Comparison of ENCODE assay signal across 25 cellular contexts in genomic region chr5:168810641-168811040, GRCh38.
"Had no signal": no experiment of that assay in that cellular context is flagged by ENCODE, and none has a peak within 500 bp of the region (broad histone marks: within the 10 kb centered on the region; RNA-seq: fewer than 3 reads in every experiment).

No MANE protein-coding gene starts in this region.

- DNase-seq: colonic mucosa; cortex of kidney; dermis blood vessel endothelial cell; dorsolateral prefrontal cortex; effector CD4-positive, alpha-beta T cell; effector CD8-positive, alpha-beta T cell; effector memory CD4-positive, alpha-beta T cell; effector memory CD8-positive, alpha-beta T cell; endodermal cell; erythroblast; esophagus squamous epithelium; foreskin fibroblast; foreskin keratinocyte; foreskin melanocyte; gastrocnemius medialis; glutamatergic neuron; head of caudate nucleus; heart left ventricle; heart right ventricle had no signal

- H3K4me3 Mint-ChIP-seq: dendritic cell treated with granulocyte-macrophage colony-stimulating factor and Interleukin-4, amounts not matched to agents 40 ng/mL and 50 ng/mL, for 4 days; effector memory CD8-positive, alpha-beta T cell; endodermal cell had no signal

- H3K27ac ChIP-seq: colonic mucosa, coronary artery, dorsolateral prefrontal cortex, epithelial cell of prostate, esophagus muscularis mucosa, esophagus squamous epithelium, foreskin keratinocyte, gastrocnemius medialis, gastroesophageal sphincter, heart left ventricle, heart right ventricle had no signal

- H3K9me3 ChIP-seq: colonic mucosa, esophagus muscularis mucosa, esophagus squamous epithelium, gastrocnemius medialis, gastroesophageal sphincter, heart left ventricle, heart right ventricle had no signal

- H3K27me3 ChIP-seq: colonic mucosa, esophagus muscularis mucosa, foreskin keratinocyte, gastrocnemius medialis, gastroesophageal sphincter, heart left ventricle, heart right ventricle had no signal

- ATAC-seq: effector memory CD8-positive, alpha-beta T cell; esophagus mucosa; foreskin keratinocyte; gastrocnemius medialis; gastroesophageal sphincter; heart right ventricle had no signal

- H3K9me3 Mint-ChIP-seq: dendritic cell treated with granulocyte-macrophage colony-stimulating factor and Interleukin-4, amounts not matched to agents 40 ng/mL and 50 ng/mL, for 4 days; effector memory CD8-positive, alpha-beta T cell; endodermal cell had no signal

- H3K4me1 ChIP-seq: colonic mucosa, esophagus squamous epithelium, foreskin keratinocyte, gastrocnemius medialis, gastroesophageal sphincter had no signal

- H3K4me3 ChIP-seq: colonic mucosa, coronary artery, dorsolateral prefrontal cortex, esophagus muscularis mucosa, esophagus squamous epithelium, gastrocnemius medialis, gastroesophageal sphincter, heart left ventricle, heart right ventricle had no signal

- H3K27ac Mint-ChIP-seq: dendritic cell treated with granulocyte-macrophage colony-stimulating factor and Interleukin-4, amounts not matched to agents 40 ng/mL and 50 ng/mL, for 4 days; effector memory CD8-positive, alpha-beta T cell; endodermal cell had no signal

- H3K36me3 ChIP-seq: colonic mucosa, gastrocnemius medialis had no signal
